23 cellular contexts compared by ENCODE assay signal in genomic region chr18:3648695-3649094, GRCh38.
DNase-seq lines count a peak whose midpoint lies in the region; FAIRE-seq and TF ChIP-seq lines count a peak whose summit lies in the region.
"Had no signal": no experiment of that assay in that cellular context is flagged by ENCODE, and none has a peak within 500 bp of the region (broad histone marks: within the 10 kb centered on the region; RNA-seq: fewer than 3 reads in every experiment).

No MANE protein-coding gene starts in this region.

- no peaks in the 10 kb centered on the region for H3K27me3 Mint-ChIP-seq in dendritic cell treated with granulocyte-macrophage colony-stimulating factor and Interleukin-4, amounts not matched to agents 40 ng/mL and 50 ng/mL, for 4 days
- no peaks in the 10 kb centered on the region for H3K27me3 Mint-ChIP-seq in type B pancreatic cell
- H3K27me3 Mint-ChIP-seq: activated naive CD8-positive, alpha-beta T cell had no signal

- intact Hi-C loops in dendritic cell treated with granulocyte-macrophage colony-stimulating factor and Interleukin-4, amounts not matched to agents 40 ng/mL and 50 ng/mL, for 4 days (cut with micrococcal nuclease), result no loop called here
- intact Hi-C loops in spleen (cut with DNase I; ENCODE audit: low total_unique reads), result no loop called here

- no peaks in the 10 kb centered on the region for H3K36me3 Mint-ChIP-seq in dendritic cell treated with granulocyte-macrophage colony-stimulating factor and Interleukin-4, amounts not matched to agents 40 ng/mL and 50 ng/mL, for 4 days (ENCODE audit: low read depth)
- H3K36me3 Mint-ChIP-seq in type B pancreatic cell, result no peaks in the 10 kb centered on the region
- H3K36me3 Mint-ChIP-seq: activated naive CD8-positive, alpha-beta T cell; naive B cell had no signal

- peaks cover 34% of the 10 kb centered on the region for H3K4me1 Mint-ChIP-seq in dendritic cell treated with granulocyte-macrophage colony-stimulating factor and Interleukin-4, amounts not matched to agents 40 ng/mL and 50 ng/mL, for 4 days (ENCODE audit: low read depth)
- peaks cover 23% of the 10 kb centered on the region for H3K4me1 Mint-ChIP-seq in type B pancreatic cell (ENCODE audit: unreplicated experiment)
- H3K4me1 Mint-ChIP-seq: naive B cell had no signal

- H3K27ac Mint-ChIP-seq in dendritic cell treated with granulocyte-macrophage colony-stimulating factor and Interleukin-4, amounts not matched to agents 40 ng/mL and 50 ng/mL, for 4 days, result peak overlapping the region; percentile 41
- H3K27ac Mint-ChIP-seq in type B pancreatic cell, result peak overlapping the region; percentile 80
- H3K27ac Mint-ChIP-seq: activated naive CD8-positive, alpha-beta T cell; naive B cell had no signal

- TF ChIP-seq POLR2A in spleen (IDR thresholded peaks at IDR 0.05), result no peak

- H3K36me3 ChIP-seq in spleen, result no peaks in the 10 kb centered on the region
- H3K36me3 ChIP-seq: BLaER1 treated with 17β-estradiol and CSF1 and Interleukin-3, amounts not matched to agents 10 nM and 100 nM; vagina had no signal

- H3K27ac ChIP-seq in spleen, result no peak overlapping the region
- H3K27ac ChIP-seq: BLaER1 treated with 17β-estradiol and CSF1 and Interleukin-3, amounts not matched to agents 10 nM and 100 nM; vagina had no signal

- TF ChIP-seq CTCF in type B pancreatic cell (conservative IDR thresholded peaks at IDR 0.05), result no peak
- TF ChIP-seq CTCF in spleen (IDR thresholded peaks at IDR 0.05 in 8 of 11, conservative IDR thresholded peaks at IDR 0.05 in 3 of 11), result no peak
- TF ChIP-seq CTCF in D721Med (IDR thresholded peaks at IDR 0.05; ENCODE audit: insufficient read depth, missing control alignments), result no peak

- H3K9me3 ChIP-seq in spleen, result no peaks in the 10 kb centered on the region
- H3K9me3 ChIP-seq: BLaER1 treated with 17β-estradiol and CSF1 and Interleukin-3, amounts not matched to agents 10 nM and 100 nM; vagina had no signal

- WGBS in spleen, 5 donors, result 39 to 56% (median 47%) methylated on average over 2 of the region's 2 CpGs

- no peaks in the 10 kb centered on the region for H3K9me3 Mint-ChIP-seq in dendritic cell treated with granulocyte-macrophage colony-stimulating factor and Interleukin-4, amounts not matched to agents 40 ng/mL and 50 ng/mL, for 4 days
- no peaks in the 10 kb centered on the region for H3K9me3 Mint-ChIP-seq in type B pancreatic cell
- H3K9me3 Mint-ChIP-seq: naive B cell had no signal

- H3K4me1 ChIP-seq in spleen, result peaks cover 0 to 34% (median 3%) of the 10 kb centered on the region in 6 donors
- H3K4me1 ChIP-seq: vagina had no signal

- no peak for FAIRE-seq in D721Med (lab: Jason Lieb, UNC)
- FAIRE-seq: GM12878, RCC 7860 had no signal

- DNase-seq in NCI-H510A treated with DMSO at 0.1 percent for 48 hours (lab: John Stamatoyannopoulos, UW) (peak; percentile 60), NCI-H510A (lab: John Stamatoyannopoulos, UW) (no peak), NCI-H774 (lab: John Stamatoyannopoulos, UW) (peak; percentile 36), type B pancreatic cell (ENCODE audit: extremely low spot score, unreplicated experiment) (no peak), NOMO-1 (lab: John Stamatoyannopoulos, UW; ENCODE audit: unreplicated experiment in 2 of 2) (no peak), spleen (no peak), D721Med (ENCODE audit: insufficient read length, low spot score) (no peak)
- DNase-seq: activated CD4-positive, CD25-positive, alpha-beta regulatory T cell treated with anti-CD3 and anti-CD28 coated beads, Interleukin-2, amount 50 U/mL, for 72 hours; activated CD8-positive, alpha-beta memory T cell treated with anti-CD3 and anti-CD28 coated beads for 24 hours; hippocampal formation; islet precursor cell; KBM-7; naive B cell; NCI-H524 treated with DMSO at 0.1 percent for 48 hours; stimulated activated CD4-positive, alpha-beta T cell treated with anti-CD3 and anti-CD28 coated beads, Interleukin-4, amount 100 ng/mL, for 24 hours; T1000 had no signal

- H3K27me3 ChIP-seq in spleen (replicated peaks in 1 of 7), result no peaks in the 10 kb centered on the region
- H3K27me3 ChIP-seq: BLaER1 treated with 17β-estradiol and CSF1 and Interleukin-3, amounts not matched to agents 10 nM and 100 nM; vagina had no signal

- H3K4me3 ChIP-seq in spleen, result no peak overlapping the region
- H3K4me3 ChIP-seq: BLaER1 treated with 17β-estradiol and CSF1 and Interleukin-3, amounts not matched to agents 10 nM and 100 nM; GM12878; skin epidermis; vagina had no signal

- no peak overlapping the region for H3K4me3 Mint-ChIP-seq in dendritic cell treated with granulocyte-macrophage colony-stimulating factor and Interleukin-4, amounts not matched to agents 40 ng/mL and 50 ng/mL, for 4 days
- no peak overlapping the region for H3K4me3 Mint-ChIP-seq in type B pancreatic cell
- H3K4me3 Mint-ChIP-seq: activated naive CD8-positive, alpha-beta T cell; naive B cell had no signal

Comparison
In these comparisons a context has a peak if more than half of its experiments do, and no peak if none do; other contexts are left out.
1. DNase-seq: peak in NCI-H510A treated with DMSO at 0.1 percent for 48 hours (single experiment) and NCI-H774 (single experiment); none in NCI-H510A (single experiment), type B pancreatic cell (single experiment), NOMO-1 (0 of 2), spleen (single experiment) and D721Med (single experiment).